ENCODE assay signal across 18 cellular contexts in the genomic region with DNA sequence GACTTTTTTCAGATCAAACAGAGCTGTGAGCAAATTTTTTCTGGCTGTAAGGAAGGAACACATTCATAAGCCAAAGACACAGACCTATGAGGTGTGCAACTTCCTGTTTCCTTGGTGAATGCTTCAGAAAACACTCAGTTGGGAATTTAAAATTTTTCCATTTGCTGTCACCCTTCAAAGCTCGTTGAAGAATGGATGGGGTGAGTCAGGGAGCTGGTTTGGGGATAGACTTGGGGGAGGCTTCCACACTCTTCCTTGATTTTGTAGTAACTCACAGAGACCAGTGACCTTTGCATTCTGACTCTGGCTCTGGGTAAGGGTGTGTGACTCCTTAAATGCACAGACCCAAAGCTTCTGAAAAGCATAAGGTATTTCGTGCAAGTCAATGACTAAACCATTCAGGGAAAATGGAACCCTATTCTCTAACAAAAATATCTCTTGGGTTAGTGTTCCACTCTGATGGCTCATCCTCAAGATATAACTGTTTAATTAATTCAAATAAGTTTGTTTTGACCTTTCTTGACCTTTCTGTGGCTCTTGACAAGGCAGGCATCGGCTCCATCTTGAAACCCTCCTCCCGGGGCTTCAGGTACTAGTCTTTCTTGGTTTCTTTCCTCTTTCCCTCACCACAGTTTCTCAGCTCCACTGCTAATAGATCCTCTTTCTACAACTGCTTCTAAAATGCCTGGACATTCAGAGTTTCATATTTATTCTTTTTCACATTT.
DNase-seq lines count a peak whose midpoint lies in the region; ATAC-seq and TF ChIP-seq lines count a peak whose summit lies in the region.
"Had no signal": no experiment of that assay in that cellular context is flagged by ENCODE, and none has a peak within 500 bp of the region (broad histone marks: within the 10 kb centered on the region; RNA-seq: fewer than 3 reads in every experiment).

No MANE protein-coding gene starts in this region.

- TF ChIP-seq CTCF in Calu3 (IDR thresholded peaks at IDR 0.05; ENCODE audit: unreplicated experiment) (no peak), brain microvascular endothelial cell (IDR thresholded peaks at IDR 0.05; ENCODE audit: low read depth, low read length, missing control alignments) (no peak)

- intact Hi-C loops in Calu3 (cut with micrococcal nuclease; ENCODE audit: unreplicated experiment): no loop called here

- H3K36me3 Mint-ChIP-seq in Calu3 (ENCODE audit: insufficient read depth, unreplicated experiment): no peaks in the 10 kb centered on the region
- no peaks in the 10 kb centered on the region for H3K36me3 Mint-ChIP-seq in activated T-cell treated with anti-CD3 and anti-CD28 coated beads, Interleukin-2, amount 50 U/mL, for 24 hours (ENCODE audit: low read depth)

- ATAC-seq in HG02798 (IDR thresholded peaks at IDR 0.05; ENCODE audit: poor library complexity, unreplicated experiment) (peak; percentile 81), GM21515 (IDR thresholded peaks at IDR 0.05; ENCODE audit: unreplicated experiment) (no peak)
- ATAC-seq: activated CD8-positive, alpha-beta T cell treated with anti-CD3 and anti-CD28 coated beads for 36 hours; mucosa of descending colon; Panc1 had no signal

- DNase-seq in GM03348 (ENCODE audit: low spot score) (peak; percentile 30), SJSA1 (ENCODE audit: low read depth in 1 of 2, low spot score in 2 of 2) (no peak), hepatic stellate cell (ENCODE audit: low spot score) (peak; percentile 31), Calu3 (no peak), brain microvascular endothelial cell (no peak)
- no peak for DNase-seq in activated T-cell treated with anti-CD3 and anti-CD28 coated beads, Interleukin-2, amount 50 U/mL, for 24 hours
- DNase-seq: activated CD8-positive, alpha-beta T cell treated with anti-CD3 and anti-CD28 coated beads for 36 hours; activated gamma-delta T cell treated with Interleukin-2 at 50 U/mL for 16 hours; caudate nucleus; DMS79 treated with DMSO at 0.1 percent for 48 hours; mucosa of descending colon; NCI-H1092; NCI-H446 treated with DMSO at 0.1 percent for 48 hours; T-helper 9 cell had no signal

- in situ Hi-C loops in brain microvascular endothelial cell (cut with HindIII; ENCODE audit: low pct_ligation_motif_present, low sequenced_read_pairs): no loop called here

- H3K9me3 ChIP-seq in SJSA1 (replicated peaks): no peaks in the 10 kb centered on the region
- H3K9me3 ChIP-seq: esophagus muscularis mucosa, mucosa of descending colon had no signal

- H3K4me1 ChIP-seq in SJSA1 (replicated peaks): peaks cover 11% of the 10 kb centered on the region
- H3K4me1 ChIP-seq: esophagus muscularis mucosa had no signal

- no peaks in the 10 kb centered on the region for H3K4me1 Mint-ChIP-seq in Calu3 (ENCODE audit: low read depth, unreplicated experiment)
- peaks cover 1% of the 10 kb centered on the region for H3K4me1 Mint-ChIP-seq in activated T-cell treated with anti-CD3 and anti-CD28 coated beads, Interleukin-2, amount 50 U/mL, for 24 hours (ENCODE audit: low read depth)

- H3K27ac ChIP-seq in SJSA1 (peak overlapping the region; percentile 36), brain microvascular endothelial cell (no peak overlapping the region)
- H3K27ac ChIP-seq: esophagus muscularis mucosa had no signal

- no peak overlapping the region for H3K4me3 Mint-ChIP-seq in Calu3 (ENCODE audit: low read depth, unreplicated experiment)
- no peak overlapping the region for H3K4me3 Mint-ChIP-seq in activated T-cell treated with anti-CD3 and anti-CD28 coated beads, Interleukin-2, amount 50 U/mL, for 24 hours
- H3K4me3 Mint-ChIP-seq: activated CD8-positive, alpha-beta T cell treated with anti-CD3 and anti-CD28 coated beads for 36 hours had no signal

- no peaks in the 10 kb centered on the region for H3K36me3 ChIP-seq in SJSA1
- H3K36me3 ChIP-seq in brain microvascular endothelial cell (replicated peaks): no peaks in the 10 kb centered on the region
- H3K36me3 ChIP-seq: esophagus muscularis mucosa had no signal

- no peaks in the 10 kb centered on the region for H3K9me3 Mint-ChIP-seq in Calu3 (ENCODE audit: low read depth, unreplicated experiment)
- H3K9me3 Mint-ChIP-seq in activated T-cell treated with anti-CD3 and anti-CD28 coated beads, Interleukin-2, amount 50 U/mL, for 24 hours: no peaks in the 10 kb centered on the region
- H3K9me3 Mint-ChIP-seq: activated CD8-positive, alpha-beta T cell treated with anti-CD3 and anti-CD28 coated beads for 36 hours had no signal

- no peak overlapping the region for H3K4me3 ChIP-seq in SJSA1
- H3K4me3 ChIP-seq in brain microvascular endothelial cell (ENCODE audit: low read depth, low read length): no peak overlapping the region
- H3K4me3 ChIP-seq: esophagus muscularis mucosa, mucosa of descending colon had no signal

- peaks cover 65% of the 10 kb centered on the region for H3K27me3 Mint-ChIP-seq in Calu3 (ENCODE audit: unreplicated experiment)
- H3K27me3 Mint-ChIP-seq in activated T-cell treated with anti-CD3 and anti-CD28 coated beads, Interleukin-2, amount 50 U/mL, for 24 hours: peaks cover 31% of the 10 kb centered on the region

- H3K27me3 ChIP-seq in SJSA1 (replicated peaks): no peaks in the 10 kb centered on the region
- H3K27me3 ChIP-seq in brain microvascular endothelial cell (replicated peaks): no peaks in the 10 kb centered on the region
- H3K27me3 ChIP-seq: esophagus muscularis mucosa had no signal

- BruUV-seq in Calu3 (replicated peaks; lab: Mats Ljungman, UMichigan): no TSS peak

- CTCF ChIA-PET in Calu3 (lab: Charles Lee): no interaction called here

- no peak overlapping the region for H3K27ac Mint-ChIP-seq in Calu3 (ENCODE audit: unreplicated experiment)
- H3K27ac Mint-ChIP-seq in activated T-cell treated with anti-CD3 and anti-CD28 coated beads, Interleukin-2, amount 50 U/mL, for 24 hours: no peak overlapping the region
- H3K27ac Mint-ChIP-seq: activated CD8-positive, alpha-beta T cell treated with anti-CD3 and anti-CD28 coated beads for 36 hours had no signal

Comparison
In these comparisons a context has a peak if more than half of its experiments do, and no peak if none do; other contexts are left out.
1. DNase-seq: peak in GM03348 (single experiment) and hepatic stellate cell (single experiment); none in SJSA1 (0 of 2), Calu3 (single experiment), activated T-cell treated with anti-CD3 and anti-CD28 coated beads, Interleukin-2, amount 50 U/mL, for 24 hours (single experiment) and brain microvascular endothelial cell (single experiment).